Comparison of ENCODE assay signal across 7 cellular contexts in the genomic region with DNA sequence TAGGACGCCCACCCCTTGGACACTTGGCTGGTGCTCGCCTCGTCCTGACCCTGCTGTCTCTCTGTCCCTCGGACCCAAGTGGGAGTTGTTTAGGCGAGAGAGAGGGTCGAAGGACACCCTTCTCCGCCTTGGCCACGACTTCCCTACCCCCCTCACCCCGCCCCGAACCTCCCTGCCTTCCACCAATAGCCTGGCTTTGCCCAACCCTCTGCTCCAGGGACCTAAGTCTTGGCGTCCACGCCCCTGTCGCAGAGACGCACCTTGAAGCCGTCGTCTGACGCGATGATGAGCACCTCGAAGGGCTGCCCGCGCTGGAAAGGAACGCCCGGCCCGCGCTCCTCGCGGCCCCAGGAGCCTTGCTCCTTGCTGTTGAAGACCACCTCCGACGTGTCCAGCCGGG. TPM values are rescaled to one million over a fixed set of nuclear protein-coding genes. Genes with fewer than 3 reads are reported as not detected.
"Had no signal": no experiment of that assay in that cellular context is flagged by ENCODE, and none has a peak within 500 bp of the region (broad histone marks: within the 10 kb centered on the region; RNA-seq: fewer than 3 reads in every experiment).

No MANE protein-coding gene starts in this region.

RNA-seq across cellular contexts. Expression of a gene that starts 1.7 kb away (rescaled TPM):
- total RNA-seq: GM23248, H1, H9, HepG2, HFFc6, HT1080 had no signal
- polyA plus RNA-seq: GM23248, IgD-negative memory B cell had no signal

RNA-seq across cellular contexts. Expression of a gene that starts 17.4 kb away (rescaled TPM):
- total RNA-seq: GM23248, H1, HFFc6, HT1080 had no signal
- polyA plus RNA-seq: GM23248, IgD-negative memory B cell had no signal

RNA-seq across cellular contexts. Expression of a gene that starts 41.2 kb away (rescaled TPM):
- total RNA-seq: GM23248 had no signal
- polyA plus RNA-seq: IgD-negative memory B cell had no signal
